Comparison of ENCODE assay signal across 20 cellular contexts in the genomic region with DNA sequence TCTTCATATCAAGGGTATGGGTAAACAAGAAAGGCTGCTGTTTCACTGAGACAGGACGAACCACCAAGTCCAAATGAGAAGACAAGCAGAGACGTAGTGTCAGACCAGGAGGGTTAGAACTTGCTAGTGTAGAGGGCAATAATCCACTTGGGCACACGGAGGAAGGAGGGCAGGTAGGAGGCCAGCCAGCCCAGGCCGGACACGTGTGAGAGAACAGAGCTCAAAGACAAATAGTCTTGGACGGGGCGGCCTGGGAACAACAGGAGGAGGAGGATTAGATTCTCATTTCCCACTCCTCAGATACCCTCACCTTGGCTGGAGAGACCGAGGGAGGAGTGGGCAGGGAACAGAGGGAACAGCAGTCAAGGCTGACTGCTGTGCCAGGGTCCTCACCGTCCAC. TPM values are rescaled to one million over a fixed set of nuclear protein-coding genes. Genes with fewer than 3 reads are reported as not detected.
"Had no signal": no experiment of that assay in that cellular context is flagged by ENCODE, and none has a peak within 500 bp of the region (broad histone marks: within the 10 kb centered on the region; RNA-seq: fewer than 3 reads in every experiment).

No MANE protein-coding gene starts in this region.

- ATAC-seq: heart left ventricle; mucosa of descending colon; naive thymus-derived CD8-positive, alpha-beta T cell; pancreas; stimulated activated effector memory CD8-positive, alpha-beta T cell treated with anti-CD3 and anti-CD28 coated beads, Interleukin-12 subunit alpha, Interleukin-12 subunit beta, amount 100 ng/mL, for 72 hours had no signal

- H3K27ac ChIP-seq: coronary artery, dorsolateral prefrontal cortex, heart left ventricle, pancreas, testis, tibial nerve had no signal

- H3K4me1 ChIP-seq: heart left ventricle, pancreas, testis, tibial nerve had no signal

- H3K9me3 Mint-ChIP-seq: naive thymus-derived CD8-positive, alpha-beta T cell; stimulated activated effector memory CD8-positive, alpha-beta T cell treated with anti-CD3 and anti-CD28 coated beads, Interleukin-12 subunit alpha, Interleukin-12 subunit beta, amount 100 ng/mL, for 72 hours; stimulated activated naive CD8-positive, alpha-beta T cell treated with anti-CD3 and anti-CD28 coated beads, Interleukin-15, Interleukin-2, amounts not matched to agents 100 ng/mL and 50 ng/mL, for 24 hours had no signal

- H3K27me3 ChIP-seq: dorsolateral prefrontal cortex, heart left ventricle, pancreas, testis, tibial nerve had no signal

- H3K9me3 ChIP-seq: heart left ventricle, mucosa of descending colon, pancreas, testis, tibial nerve had no signal

- H3K27me3 Mint-ChIP-seq: naive thymus-derived CD8-positive, alpha-beta T cell; progenitor cell of endocrine pancreas; stimulated activated naive CD8-positive, alpha-beta T cell treated with anti-CD3 and anti-CD28 coated beads, Interleukin-15, Interleukin-2, amounts not matched to agents 100 ng/mL and 50 ng/mL, for 24 hours had no signal

- H3K4me3 Mint-ChIP-seq: naive thymus-derived CD8-positive, alpha-beta T cell; stimulated activated effector memory CD8-positive, alpha-beta T cell treated with anti-CD3 and anti-CD28 coated beads, Interleukin-12 subunit alpha, Interleukin-12 subunit beta, amount 100 ng/mL, for 72 hours; stimulated activated naive CD8-positive, alpha-beta T cell treated with anti-CD3 and anti-CD28 coated beads, Interleukin-15, Interleukin-2, amounts not matched to agents 100 ng/mL and 50 ng/mL, for 24 hours had no signal

- H3K4me3 ChIP-seq: coronary artery, dorsolateral prefrontal cortex, heart left ventricle, mucosa of descending colon, pancreas, testis, tibial nerve had no signal

- DNase-seq: dorsolateral prefrontal cortex; effector CD8-positive, alpha-beta T cell; foreskin melanocyte; heart left ventricle; hippocampal formation; mammary epithelial cell; mucosa of descending colon; naive thymus-derived CD8-positive, alpha-beta T cell; occipital lobe; stimulated activated CD4-positive, alpha-beta T cell treated with anti-CD3 and anti-CD28 coated beads, Interleukin-4, amount 100 ng/mL, for 1 hour; stimulated activated CD8-positive, alpha-beta memory T cell treated with anti-CD3 and anti-CD28 coated beads, Interleukin-4, amount 100 ng/mL, for 48 hours; testis had no signal

- H3K27ac Mint-ChIP-seq: progenitor cell of endocrine pancreas; stimulated activated effector memory CD8-positive, alpha-beta T cell treated with anti-CD3 and anti-CD28 coated beads, Interleukin-12 subunit alpha, Interleukin-12 subunit beta, amount 100 ng/mL, for 72 hours; stimulated activated naive CD8-positive, alpha-beta T cell treated with anti-CD3 and anti-CD28 coated beads, Interleukin-15, Interleukin-2, amounts not matched to agents 100 ng/mL and 50 ng/mL, for 24 hours had no signal

RNA-seq across cellular contexts. Expression of gene CIDEB, which starts 17.0 kb away (rescaled TPM):
- total RNA-seq: chondrocyte had no signal
- polyA plus RNA-seq: neural cell had no signal
